In genomic region chr15:51726302-51727073, GRCh38 we compare ENCODE assay signal across 1 cellular context.
TF ChIP-seq lines count a peak whose summit lies in the region.

No MANE protein-coding gene starts in this region.

TF ChIP-seq in HepG2, 621 proteins besides CTCF, POLR2A, EP300 and RAD21 (continued from another document):
- 0 out of 2 replicates have a peak, but pooled peaks have one; percentile 9 for TF ChIP-seq FOSL2 (CRISPR knock-in tag; IDR thresholded peaks at IDR 0.05)
- no peak for TF ChIP-seq ZNF710 (CRISPR knock-in tag; IDR thresholded peaks at IDR 0.05; ENCODE audit: borderline replicate concordance)
- no peak for TF ChIP-seq HOXA9 (CRISPR knock-in tag; IDR thresholded peaks at IDR 0.05; ENCODE audit: borderline replicate concordance)
